ENCODE assay signal across 1 cellular context in the genomic region with DNA sequence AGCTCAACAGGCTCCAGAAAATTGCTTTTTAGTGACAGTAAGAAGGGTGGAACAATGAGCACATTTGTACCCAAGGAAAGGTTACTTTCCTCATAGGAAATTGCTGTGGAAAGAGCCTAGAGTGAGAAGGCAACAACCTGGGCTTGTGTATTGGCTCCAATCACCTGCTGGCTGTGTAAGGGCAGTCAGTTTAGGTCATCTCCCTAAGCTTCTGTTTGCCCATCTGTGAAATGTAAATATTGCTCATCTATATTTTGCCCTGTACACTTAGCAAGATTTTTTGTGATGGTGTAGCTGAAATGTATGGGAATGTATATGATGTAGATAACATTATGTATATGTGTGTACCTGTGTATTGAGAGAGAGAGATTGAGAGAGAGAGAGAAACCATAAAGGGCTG.
A peak's percentile ranks its signal among the peaks of the same experiment; 100 is the strongest.
TF ChIP-seq lines count a peak whose summit lies in the region.

No MANE protein-coding gene starts in this region.

TF ChIP-seq in HepG2, 621 proteins besides CTCF, POLR2A, EP300 and RAD21 (continued from another document):
- TF ChIP-seq, protein P1, sequence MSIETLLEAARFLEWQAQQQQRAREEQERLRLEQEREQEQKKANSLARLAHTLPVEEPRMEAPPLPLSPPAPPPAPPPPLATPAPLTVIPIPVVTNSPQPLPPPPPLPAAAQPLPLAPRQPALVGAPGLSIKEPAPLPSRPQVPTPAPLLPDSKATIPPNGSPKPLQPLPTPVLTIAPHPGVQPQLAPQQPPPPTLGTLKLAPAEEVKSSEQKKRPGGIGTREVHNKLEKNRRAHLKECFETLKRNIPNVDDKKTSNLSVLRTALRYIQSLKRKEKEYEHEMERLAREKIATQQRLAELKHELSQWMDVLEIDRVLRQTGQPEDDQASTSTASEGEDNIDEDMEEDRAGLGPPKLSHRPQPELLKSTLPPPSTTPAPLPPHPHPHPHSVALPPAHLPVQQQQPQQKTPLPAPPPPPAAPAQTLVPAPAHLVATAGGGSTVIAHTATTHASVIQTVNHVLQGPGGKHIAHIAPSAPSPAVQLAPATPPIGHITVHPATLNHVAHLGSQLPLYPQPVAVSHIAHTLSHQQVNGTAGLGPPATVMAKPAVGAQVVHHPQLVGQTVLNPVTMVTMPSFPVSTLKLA (IDR thresholded peaks at IDR 0.05): no peak
- TF ChIP-seq TOE1 (CRISPR knock-in tag; IDR thresholded peaks at IDR 0.05) (no peak), SIN3A (IDR thresholded peaks at IDR 0.05; ENCODE audit: borderline replicate concordance, low read depth, low read length) (no peak), IKZF4 (CRISPR knock-in tag; IDR thresholded peaks at IDR 0.05; ENCODE audit: borderline replicate concordance, low read depth, not compliant biosample characterization) (no peak), STAG1 (CRISPR knock-in tag; IDR thresholded peaks at IDR 0.05) (no peak), ZNF629 (CRISPR knock-in tag; conservative IDR thresholded peaks at IDR 0.05) (peak; percentile 28; the same call in 1 of the 2 replicates), FOSL2 (CRISPR knock-in tag; IDR thresholded peaks at IDR 0.05) (0 out of 2 replicates have a peak, but pooled peaks have one; percentile 14), AHR (CRISPR knock-in tag; IDR thresholded peaks at IDR 0.05) (no peak)
- TF ChIP-seq, protein P2, sequence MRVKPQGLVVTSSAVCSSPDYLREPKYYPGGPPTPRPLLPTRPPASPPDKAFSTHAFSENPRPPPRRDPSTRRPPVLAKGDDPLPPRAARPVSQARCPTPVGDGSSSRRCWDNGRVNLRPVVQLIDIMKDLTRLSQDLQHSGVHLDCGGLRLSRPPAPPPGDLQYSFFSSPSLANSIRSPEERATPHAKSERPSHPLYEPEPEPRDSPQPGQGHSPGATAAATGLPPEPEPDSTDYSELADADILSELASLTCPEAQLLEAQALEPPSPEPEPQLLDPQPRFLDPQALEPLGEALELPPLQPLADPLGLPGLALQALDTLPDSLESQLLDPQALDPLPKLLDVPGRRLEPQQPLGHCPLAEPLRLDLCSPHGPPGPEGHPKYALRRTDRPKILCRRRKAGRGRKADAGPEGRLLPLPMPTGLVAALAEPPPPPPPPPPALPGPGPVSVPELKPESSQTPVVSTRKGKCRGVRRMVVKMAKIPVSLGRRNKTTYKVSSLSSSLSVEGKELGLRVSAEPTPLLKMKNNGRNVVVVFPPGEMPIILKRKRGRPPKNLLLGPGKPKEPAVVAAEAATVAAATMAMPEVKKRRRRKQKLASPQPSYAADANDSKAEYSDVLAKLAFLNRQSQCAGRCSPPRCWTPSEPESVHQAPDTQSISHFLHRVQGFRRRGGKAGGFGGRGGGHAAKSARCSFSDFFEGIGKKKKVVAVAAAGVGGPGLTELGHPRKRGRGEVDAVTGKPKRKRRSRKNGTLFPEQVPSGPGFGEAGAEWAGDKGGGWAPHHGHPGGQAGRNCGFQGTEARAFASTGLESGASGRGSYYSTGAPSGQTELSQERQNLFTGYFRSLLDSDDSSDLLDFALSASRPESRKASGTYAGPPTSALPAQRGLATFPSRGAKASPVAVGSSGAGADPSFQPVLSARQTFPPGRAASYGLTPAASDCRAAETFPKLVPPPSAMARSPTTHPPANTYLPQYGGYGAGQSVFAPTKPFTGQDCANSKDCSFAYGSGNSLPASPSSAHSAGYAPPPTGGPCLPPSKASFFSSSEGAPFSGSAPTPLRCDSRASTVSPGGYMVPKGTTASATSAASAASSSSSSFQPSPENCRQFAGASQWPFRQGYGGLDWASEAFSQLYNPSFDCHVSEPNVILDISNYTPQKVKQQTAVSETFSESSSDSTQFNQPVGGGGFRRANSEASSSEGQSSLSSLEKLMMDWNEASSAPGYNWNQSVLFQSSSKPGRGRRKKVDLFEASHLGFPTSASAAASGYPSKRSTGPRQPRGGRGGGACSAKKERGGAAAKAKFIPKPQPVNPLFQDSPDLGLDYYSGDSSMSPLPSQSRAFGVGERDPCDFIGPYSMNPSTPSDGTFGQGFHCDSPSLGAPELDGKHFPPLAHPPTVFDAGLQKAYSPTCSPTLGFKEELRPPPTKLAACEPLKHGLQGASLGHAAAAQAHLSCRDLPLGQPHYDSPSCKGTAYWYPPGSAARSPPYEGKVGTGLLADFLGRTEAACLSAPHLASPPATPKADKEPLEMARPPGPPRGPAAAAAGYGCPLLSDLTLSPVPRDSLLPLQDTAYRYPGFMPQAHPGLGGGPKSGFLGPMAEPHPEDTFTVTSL (CRISPR knock-in tag; IDR thresholded peaks at IDR 0.05; ENCODE audit: borderline replicate concordance): 0 out of 2 replicates have a peak, but pooled peaks have one; percentile 39
- TF ChIP-seq, protein P3, sequence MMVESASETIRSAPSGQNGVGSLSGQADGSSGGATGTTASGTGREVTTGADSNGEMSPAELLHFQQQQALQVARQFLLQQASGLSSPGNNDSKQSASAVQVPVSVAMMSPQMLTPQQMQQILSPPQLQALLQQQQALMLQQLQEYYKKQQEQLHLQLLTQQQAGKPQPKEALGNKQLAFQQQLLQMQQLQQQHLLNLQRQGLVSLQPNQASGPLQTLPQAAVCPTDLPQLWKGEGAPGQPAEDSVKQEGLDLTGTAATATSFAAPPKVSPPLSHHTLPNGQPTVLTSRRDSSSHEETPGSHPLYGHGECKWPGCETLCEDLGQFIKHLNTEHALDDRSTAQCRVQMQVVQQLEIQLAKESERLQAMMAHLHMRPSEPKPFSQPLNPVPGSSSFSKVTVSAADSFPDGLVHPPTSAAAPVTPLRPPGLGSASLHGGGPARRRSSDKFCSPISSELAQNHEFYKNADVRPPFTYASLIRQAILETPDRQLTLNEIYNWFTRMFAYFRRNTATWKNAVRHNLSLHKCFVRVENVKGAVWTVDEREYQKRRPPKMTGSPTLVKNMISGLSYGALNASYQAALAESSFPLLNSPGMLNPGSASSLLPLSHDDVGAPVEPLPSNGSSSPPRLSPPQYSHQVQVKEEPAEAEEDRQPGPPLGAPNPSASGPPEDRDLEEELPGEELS (CRISPR knock-in tag; IDR thresholded peaks at IDR 0.05): 0 out of 2 replicates have a peak, but pooled peaks have one; percentile 17
- TF ChIP-seq, protein P4, sequence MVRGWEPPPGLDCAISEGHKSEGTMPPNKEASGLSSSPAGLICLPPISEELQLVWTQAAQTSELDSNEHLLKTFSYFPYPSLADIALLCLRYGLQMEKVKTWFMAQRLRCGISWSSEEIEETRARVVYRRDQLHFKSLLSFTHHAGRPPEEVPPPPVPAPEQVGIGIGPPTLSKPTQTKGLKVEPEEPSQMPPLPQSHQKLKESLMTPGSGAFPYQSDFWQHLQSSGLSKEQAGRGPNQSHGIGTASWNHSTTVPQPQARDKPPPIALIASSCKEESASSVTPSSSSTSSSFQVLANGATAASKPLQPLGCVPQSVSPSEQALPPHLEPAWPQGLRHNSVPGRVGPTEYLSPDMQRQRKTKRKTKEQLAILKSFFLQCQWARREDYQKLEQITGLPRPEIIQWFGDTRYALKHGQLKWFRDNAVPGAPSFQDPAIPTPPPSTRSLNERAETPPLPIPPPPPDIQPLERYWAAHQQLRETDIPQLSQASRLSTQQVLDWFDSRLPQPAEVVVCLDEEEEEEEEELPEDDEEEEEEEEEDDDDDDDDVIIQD (CRISPR knock-in tag; IDR thresholded peaks at IDR 0.05; ENCODE audit: low read depth): no peak
TF ChIP-seq in HepG2: peak in this region for 12.
